Comparison of ENCODE assay signal across 16 cellular contexts in the genomic region with DNA sequence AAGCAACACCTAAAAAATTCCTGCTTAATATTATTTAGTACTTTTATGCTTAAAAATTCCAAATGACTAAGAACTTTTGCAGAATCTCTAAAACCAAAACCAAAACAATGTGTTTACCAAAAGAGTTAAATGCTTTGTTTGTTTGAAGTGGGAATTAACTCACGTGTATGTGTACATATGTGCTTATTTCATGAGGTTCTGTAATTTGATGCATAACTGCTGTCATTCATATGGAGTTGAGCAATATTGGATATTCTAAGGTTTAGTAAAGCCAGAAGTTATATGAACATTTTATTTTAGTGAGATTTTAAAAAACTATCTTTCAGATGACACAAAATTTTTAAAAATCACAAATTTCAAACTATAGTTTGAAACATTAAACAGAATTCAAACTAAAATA.
"Had no signal": no experiment of that assay in that cellular context is flagged by ENCODE, and none has a peak within 500 bp of the region (broad histone marks: within the 10 kb centered on the region; RNA-seq: fewer than 3 reads in every experiment).

No MANE protein-coding gene starts in this region.

- H3K9me3 ChIP-seq: colonic mucosa, left ventricle myocardium inferior, right atrium auricular region, stomach, thoracic aorta had no signal

- H3K4me3 Mint-ChIP-seq: activated CD4-positive, alpha-beta T cell treated with anti-CD3 and anti-CD28 coated beads, Interleukin-2, amount 10 ng/mL, durations not matched to agents 7 days and 5 days; activated T-helper 1 cell treated with anti-CD3 and anti-CD28 coated beads, Interleukin-12 subunit alpha, Interleukin-12 subunit beta, Interleukin-2, Interleukin-4 antibody, amounts not matched to agents 30 ng/mL and 10 ng/mL and 1 ng/mL, durations not matched to agents 14 hours and 24 hours and 36 hours; memory B cell; naive thymus-derived CD8-positive, alpha-beta T cell had no signal

- H3K36me3 ChIP-seq: colonic mucosa, left ventricle myocardium inferior, right atrium auricular region, thoracic aorta had no signal

- FAIRE-seq: endothelial cell of umbilical vein had no signal

- H3K4me1 Mint-ChIP-seq: memory B cell had no signal

- H3K27ac Mint-ChIP-seq: activated CD4-positive, alpha-beta T cell treated with anti-CD3 and anti-CD28 coated beads, Interleukin-2, amount 10 ng/mL, durations not matched to agents 7 days and 5 days; activated T-helper 1 cell treated with anti-CD3 and anti-CD28 coated beads, Interleukin-12 subunit alpha, Interleukin-12 subunit beta, Interleukin-2, Interleukin-4 antibody, amounts not matched to agents 30 ng/mL and 10 ng/mL and 1 ng/mL, durations not matched to agents 14 hours and 24 hours and 36 hours; memory B cell had no signal

- H3K27me3 Mint-ChIP-seq: activated CD4-positive, alpha-beta T cell treated with anti-CD3 and anti-CD28 coated beads, Interleukin-2, amount 10 ng/mL, durations not matched to agents 7 days and 5 days; memory B cell; naive thymus-derived CD8-positive, alpha-beta T cell had no signal

- DNase-seq: activated CD4-positive, alpha-beta T cell treated with anti-CD3 and anti-CD28 coated beads, Interleukin-2, amount 10 ng/mL, durations not matched to agents 7 days and 5 days; activated naive CD4-positive, alpha-beta T cell treated with Interleukin-2 at 50 U/mL for 16 hours; colonic mucosa; hippocampal formation; left ventricle myocardium inferior; naive thymus-derived CD8-positive, alpha-beta T cell; nucleus accumbens; stimulated activated CD4-positive, alpha-beta T cell treated with anti-CD3 and anti-CD28 coated beads, Interleukin-4, amount 100 ng/mL, for 4 hours; stomach had no signal

- H3K27ac ChIP-seq: colonic mucosa, left ventricle myocardium inferior, right atrium auricular region, SK-N-MC, stomach, thoracic aorta had no signal

- H3K9me3 Mint-ChIP-seq: activated CD4-positive, alpha-beta T cell treated with anti-CD3 and anti-CD28 coated beads, Interleukin-2, amount 10 ng/mL, durations not matched to agents 7 days and 5 days; activated T-helper 1 cell treated with anti-CD3 and anti-CD28 coated beads, Interleukin-12 subunit alpha, Interleukin-12 subunit beta, Interleukin-2, Interleukin-4 antibody, amounts not matched to agents 30 ng/mL and 10 ng/mL and 1 ng/mL, durations not matched to agents 14 hours and 24 hours and 36 hours; memory B cell; naive thymus-derived CD8-positive, alpha-beta T cell had no signal

- H3K4me1 ChIP-seq: colonic mucosa, right atrium auricular region had no signal

- H3K27me3 ChIP-seq: colonic mucosa, right atrium auricular region, stomach had no signal

- H3K4me3 ChIP-seq: colonic mucosa, left ventricle myocardium inferior, right atrium auricular region, SK-N-MC, smooth muscle cell, stomach, thoracic aorta had no signal
